In genomic region chr16:18984425-18985005, GRCh38 we compare ENCODE assay signal across 11 cellular contexts. TPM values are rescaled to one million over a fixed set of nuclear protein-coding genes. Genes with fewer than 3 reads are reported as not detected.
DNase-seq lines count a peak whose midpoint lies in the region; ATAC-seq, FAIRE-seq and TF ChIP-seq lines count a peak whose summit lies in the region.
"Had no signal": no experiment of that assay in that cellular context is flagged by ENCODE, and none has a peak within 500 bp of the region (broad histone marks: within the 10 kb centered on the region; RNA-seq: fewer than 3 reads in every experiment).

No MANE protein-coding gene starts in this region.

- H3K23me2 ChIP-seq in H1 (ENCODE audit: low read depth, low read length), result peaks cover 5% of the 10 kb centered on the region

- no peak for TF ChIP-seq CTCF in cardiac muscle cell (IDR thresholded peaks at IDR 0.05; ENCODE audit: low read depth, low read length)
- no peak for TF ChIP-seq CTCF in H1 (IDR thresholded peaks at IDR 0.05; ENCODE audit: control extremely low read depth in 1 of 3, insufficient read depth in 1 of 3, low read depth in 1 of 3, low read length in 3 of 3)
- no peak for TF ChIP-seq CTCF in upper lobe of right lung (IDR thresholded peaks at IDR 0.05)

- H3K79me2 ChIP-seq in H1 (ENCODE audit: control insufficient read depth in 1 of 2, insufficient read depth in 2 of 2, low read length in 2 of 2), result no peaks in the 10 kb centered on the region

- H2BK15ac ChIP-seq in H1 (ENCODE audit: low read length), result no peak overlapping the region

- CTCF ChIA-PET in H1 (lab: Charles Lee; ENCODE audit: partially characterized antibody), result interaction anchor here (1.9 to 2.9 kb wide), 5 partner anchors 16 to 196 kb away, joined by 6 to 19 read pairs (median 8); no protein-coding TSS in a partner anchor

- TF ChIP-seq EP300 in H1 (IDR thresholded peaks at IDR 0.05; ENCODE audit: borderline replicate concordance in 1 of 2, low read depth in 2 of 2, low read length in 2 of 2), result no peak

- no peak overlapping the region for H2AK5ac ChIP-seq in H1 (ENCODE audit: low read depth, low read length)

- no peak overlapping the region for H3K23ac ChIP-seq in H1 (ENCODE audit: insufficient read length)

- no peak overlapping the region for H2BK120ac ChIP-seq in H1 (replicated peaks; ENCODE audit: low read depth, low read length)

- FAIRE-seq in H1 (lab: Jason Lieb, UNC), result no peak
- FAIRE-seq: HTR-8/SVneo had no signal

- TF ChIP-seq POLR2A in H1 (IDR thresholded peaks at IDR 0.05; ENCODE audit: control extremely low read depth in 1 of 2, low read depth in 2 of 2, low read length in 2 of 2), result no peak

- H3K18ac ChIP-seq in H1 (ENCODE audit: extremely low read depth, low read length), result 0 out of 2 replicates have a peak overlapping the region, but pooled peaks have one; percentile 83

- no peak overlapping the region for H3K4ac ChIP-seq in H1 (replicated peaks; ENCODE audit: insufficient read length, low read depth, low read length)

- H3K9me3 ChIP-seq in cardiac muscle cell (ENCODE audit: low read depth) (no peaks in the 10 kb centered on the region), H1 (ENCODE audit: insufficient read depth in 2 of 2, low read depth in 1 of 2, low read length in 1 of 2) (no peaks in the 10 kb centered on the region), upper lobe of right lung (no peaks in the 10 kb centered on the region)

- no peak overlapping the region for H3K14ac ChIP-seq in H1 (ENCODE audit: insufficient read length)

- H3K9ac ChIP-seq in H1 (replicated peaks in 1 of 4; ENCODE audit: extremely low read depth in 1 of 4, low read depth in 3 of 4, low read length in 3 of 4), result peak overlapping the region; percentile 24 to 72 (median 68); a peak in 6 of 7 replicates

- H2BK5ac ChIP-seq in H1 (ENCODE audit: low read depth, low read length), result no peak overlapping the region

- no peaks in the 10 kb centered on the region for H3K79me1 ChIP-seq in H1 (ENCODE audit: low read depth, low read length)

- H3K56ac ChIP-seq in H1 (replicated peaks; ENCODE audit: insufficient read length, low read depth, low read length), result no peak overlapping the region

- peak overlapping the region; percentile 54 for H3K4me3 ChIP-seq in cardiac muscle cell
- H3K4me3 ChIP-seq in H1 (ENCODE audit: extremely low read depth in 1 of 4, insufficient read depth in 2 of 4, low read depth in 3 of 4, low read length in 4 of 4), result peak overlapping the region; percentile 71 to 82 (median 76)
- peak overlapping the region; percentile 59 for H3K4me3 ChIP-seq in upper lobe of right lung

- no peak for TF ChIP-seq RAD21 in H1 (IDR thresholded peaks at IDR 0.05 in 1 of 2, conservative IDR thresholded peaks at IDR 0.05 in 1 of 2; ENCODE audit: low read depth in 2 of 2, low read length in 2 of 2)

- WGBS in H1 (ENCODE audit: extremely low coverage in 1 of 2, insufficient coverage in 1 of 2, insufficient read length in 1 of 2, insufficient replicate concordance in 2 of 2, low coverage in 1 of 2, low lambda C conversion rate in 2 of 2, missing lambda C conversion rate in 1 of 2), 2 experiments, result 73% methylated on average over 11 of the region's 11 CpGs; no CpG with 5 or more reads in 1 of the 2 experiments

- no peak for DNase-seq in cardiac muscle cell (ENCODE audit: low read depth in 1 of 2, low spot score in 1 of 2)
- DNase-seq in Right ventricle myocardium inferior (ENCODE audit: missing footprints), result no peak
- DNase-seq in H1 (ENCODE audit: low read depth in 1 of 2, low spot score in 2 of 2), result no peak
- peak; percentile 32 for DNase-seq in midbrain (lab: John Stamatoyannopoulos, UW)
- DNase-seq in upper lobe of right lung, result no peak
- no peak for DNase-seq in HUDEP-2 (lab: John Stamatoyannopoulos, UW; ENCODE audit: unreplicated experiment in 76 of 76)
- no peak for DNase-seq in activated CD4-positive, CD25-positive, alpha-beta regulatory T cell (lab: John Stamatoyannopoulos, UW)
- DNase-seq: CD4-positive, alpha-beta memory T cell; T-helper 9 cell had no signal

- H3K4me1 ChIP-seq in cardiac muscle cell (ENCODE audit: low read depth), result no peaks in the 10 kb centered on the region
- H3K4me1 ChIP-seq in H1 (replicated peaks in 1 of 4; ENCODE audit: control insufficient read depth in 3 of 4, insufficient read depth in 4 of 4, low read length in 3 of 4), result peaks cover 0 to 2% (median 0%) of the 10 kb centered on the region in 4 experiments; a peak in 1 of 7 replicates
- peaks cover 6% of the 10 kb centered on the region for H3K4me1 ChIP-seq in upper lobe of right lung

- H3K4me2 ChIP-seq in H1 (ENCODE audit: insufficient read depth in 1 of 2, low read depth in 2 of 2, low read length in 2 of 2), result peak overlapping the region; percentile 68 to 77

- intact Hi-C loops in Right ventricle myocardium inferior (cut with DNase I), result loop anchor here (2.0 to 10.0 kb wide), 2 partner anchors 84 to 390 kb away; no protein-coding TSS in a partner anchor
- intact Hi-C loops in upper lobe of right lung (cut with DNase I), result no loop called here

- ATAC-seq in Right ventricle myocardium inferior (no peak), upper lobe of right lung (no peak), HG02763 (IDR thresholded peaks at IDR 0.05; ENCODE audit: unreplicated experiment) (no peak)

- H3K36me3 ChIP-seq in cardiac muscle cell (no peaks in the 10 kb centered on the region), H1 (ENCODE audit: control insufficient read depth in 2 of 4, insufficient read depth in 4 of 4, low read length in 3 of 4) (no peaks in the 10 kb centered on the region), upper lobe of right lung (no peaks in the 10 kb centered on the region)

- no peak overlapping the region for H2BK12ac ChIP-seq in H1 (ENCODE audit: low read depth, low read length)

- H4K91ac ChIP-seq in H1 (replicated peaks; ENCODE audit: insufficient read length, low read length), result peak overlapping the region; percentile 62

- H2BK20ac ChIP-seq in H1 (ENCODE audit: low read length), result 0 out of 2 replicates have a peak overlapping the region, but pooled peaks have one; percentile 48

- peak overlapping the region; percentile 81 for H4K8ac ChIP-seq in H1 (ENCODE audit: extremely low read depth, insufficient read depth, low read length)

- H3K27me3 ChIP-seq in cardiac muscle cell (no peaks in the 10 kb centered on the region), H1 (replicated peaks in 1 of 4; ENCODE audit: control insufficient read depth in 3 of 4, extremely low read depth in 1 of 4, insufficient read depth in 3 of 4, low read length in 3 of 4) (no peaks in the 10 kb centered on the region), upper lobe of right lung (no peaks in the 10 kb centered on the region)

- H3K27ac ChIP-seq in cardiac muscle cell (no peak overlapping the region), H1 (ENCODE audit: low read depth, low read length) (no peak overlapping the region), upper lobe of right lung (peak overlapping the region; percentile 61)

- H4K20me1 ChIP-seq in H1 (replicated peaks in 1 of 2; ENCODE audit: control insufficient read depth in 1 of 2, insufficient read depth in 2 of 2, low read length in 2 of 2), result no peaks in the 10 kb centered on the region

- POLR2A ChIA-PET in H1 (lab: Charles Lee; ENCODE audit: partially characterized antibody), result interaction anchor here (1.2 to 1.5 kb wide), 3 partner anchors 26 to 84 kb away, joined by 3 to 4 read pairs (median 3); no protein-coding TSS in a partner anchor

- H2AFZ ChIP-seq in H1 (ENCODE audit: low read length), result peak overlapping the region; percentile 99

- no peak overlapping the region for H4K5ac ChIP-seq in H1 (ENCODE audit: insufficient read length, low read depth, low read length)

TF ChIP-seq in H1, 55 proteins besides CTCF, POLR2A, EP300 and RAD21 (continues in another document):
- TF ChIP-seq ATF3 (IDR thresholded peaks at IDR 0.05; ENCODE audit: insufficient read depth, low read depth, low read length) (no peak), POU5F1 (IDR thresholded peaks at IDR 0.05; ENCODE audit: low read depth, low read length) (no peak), ZNF274 (IDR thresholded peaks at IDR 0.05; ENCODE audit: borderline replicate concordance, extremely low read depth, low read length) (no peak), NRF1 (IDR thresholded peaks at IDR 0.05; ENCODE audit: low read depth, low read length) (no peak)

RNA-seq across cellular contexts. Expression of gene TMC7, which starts 0.8 kb away (rescaled TPM):
- 0.81 and 1.5 TPM in 2 replicates for total RNA-seq in cardiac muscle cell
- 4.2 and 4.6 TPM in 2 replicates for polyA plus RNA-seq in cardiac muscle cell
- 1.3 TPM for total RNA-seq in Right ventricle myocardium inferior
- total RNA-seq in H1 (2021; fragmentation: NEBNext Ultra II Directional; extraction: Animal tissue kit (Norgen Biotek cat#: 25700)), result 2.6 and 3.4 TPM in 2 replicates
- polyA plus RNA-seq in H1 (2011; rRNA removed), result 2.0 and 2.3 TPM in 2 replicates
- polyA plus RNA-seq in H1 (2011; cell fraction: cytosol; rRNA removed), result 2.6 TPM
- 2.7 TPM for polyA plus RNA-seq in H1 (2011; cell fraction: nucleus; rRNA removed)
- 2.3 to 3.5 TPM (median 2.5 TPM) in 4 replicates for polyA plus RNA-seq in H1 (2012, experiment 1 of 2)
- polyA plus RNA-seq in H1 (2012, experiment 2 of 2), result 0.87 TPM
- polyA plus RNA-seq in H1 (2013, experiment 1 of 2), result 4.1 TPM
- polyA plus RNA-seq in H1 (2013, experiment 2 of 2), result 4.3 TPM
- 5.1 and 5.8 TPM in 2 replicates for polyA minus RNA-seq in H1 (2011; rRNA and poly(A)+ RNA removed)
- 3.1 TPM for polyA minus RNA-seq in H1 (2011; cell fraction: cytosol; rRNA and poly(A)+ RNA removed)
- polyA minus RNA-seq in H1 (2011; cell fraction: nucleus; rRNA and poly(A)+ RNA removed), result 5.3 TPM
- 5.0 TPM for total RNA-seq in upper lobe of right lung
- total RNA-seq: CD4-positive, alpha-beta memory T cell had no signal
- polyA plus RNA-seq: CD4-positive, alpha-beta memory T cell had no signal

RNA-seq across cellular contexts. Expression of gene SMG1, which starts 58.3 kb away (rescaled TPM):
- total RNA-seq in cardiac muscle cell (24.8 and 30.1 TPM in 2 replicates), Right ventricle myocardium inferior (37.9 TPM), upper lobe of right lung (79.5 TPM)
- polyA plus RNA-seq in cardiac muscle cell (8.2 and 17.2 TPM in 2 replicates), H1 (2011; rRNA removed) (12.8 and 14.9 TPM in 2 replicates)
- 90.6 and 91.6 TPM in 2 replicates for total RNA-seq in H1 (2021; fragmentation: NEBNext Ultra II Directional; extraction: Animal tissue kit (Norgen Biotek cat#: 25700))
- polyA plus RNA-seq in H1 (2011; cell fraction: cytosol; rRNA removed), result 21.0 TPM
- polyA plus RNA-seq in H1 (2011; cell fraction: nucleus; rRNA removed), result 31.4 TPM
- 13.9 to 24.9 TPM (median 19.6 TPM) in 4 replicates for polyA plus RNA-seq in H1 (2012, experiment 1 of 2)
- 0.89 TPM for polyA plus RNA-seq in H1 (2012, experiment 2 of 2)
- 14.3 TPM for polyA plus RNA-seq in H1 (2013, experiment 1 of 2)
- polyA plus RNA-seq in H1 (2013, experiment 2 of 2), result 11.6 TPM
- polyA minus RNA-seq in H1 (2011; rRNA and poly(A)+ RNA removed), result 147 and 216 TPM in 2 replicates
- 55.2 TPM for polyA minus RNA-seq in H1 (2011; cell fraction: cytosol; rRNA and poly(A)+ RNA removed)
- polyA minus RNA-seq in H1 (2011; cell fraction: nucleus; rRNA and poly(A)+ RNA removed), result 255 TPM
